In the genomic region with DNA sequence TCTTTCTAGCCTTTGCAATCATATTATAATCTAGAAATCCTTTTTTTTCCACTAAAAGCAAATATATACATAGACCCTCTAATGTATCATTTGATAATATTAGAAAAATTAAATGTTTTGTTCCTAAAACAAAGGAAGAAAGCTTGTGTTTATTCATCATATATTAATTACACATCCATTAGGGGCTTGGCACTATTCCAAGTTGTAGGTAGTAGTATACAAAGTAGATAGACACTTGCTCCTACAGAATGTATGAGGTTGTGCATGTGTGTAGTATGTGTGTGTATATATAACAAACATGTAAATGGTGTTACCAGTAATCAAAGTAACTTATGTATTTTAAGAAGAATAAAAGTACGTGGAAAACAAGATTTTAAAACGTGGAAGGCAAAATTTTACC, we compare ENCODE assay signal across 27 cellular contexts.
"Had no signal": no experiment of that assay in that cellular context is flagged by ENCODE, and none has a peak within 500 bp of the region (broad histone marks: within the 10 kb centered on the region; RNA-seq: fewer than 3 reads in every experiment).

No MANE protein-coding gene starts in this region.

- H3K4me3 ChIP-seq: dorsolateral prefrontal cortex, gastrocnemius medialis, lower lobe of right lung, prostate gland, right atrium auricular region, smooth muscle cell, suprapubic skin, transverse colon, upper lobe of right lung, uterus had no signal

- H3K27ac Mint-ChIP-seq: nephron progenitor cell; stimulated activated naive CD8-positive, alpha-beta T cell treated with anti-CD3 and anti-CD28 coated beads, Interleukin-15, amount 100 ng/mL, for 72 hours had no signal

- H3K4me3 Mint-ChIP-seq: naive thymus-derived CD8-positive, alpha-beta T cell; nephron progenitor cell; stimulated activated naive CD8-positive, alpha-beta T cell treated with anti-CD3 and anti-CD28 coated beads, Interleukin-15, amount 100 ng/mL, for 72 hours had no signal

- H3K9me3 Mint-ChIP-seq: naive thymus-derived CD8-positive, alpha-beta T cell; nephron progenitor cell; stimulated activated naive CD8-positive, alpha-beta T cell treated with anti-CD3 and anti-CD28 coated beads, Interleukin-15, amount 100 ng/mL, for 72 hours had no signal

- H3K4me2 ChIP-seq: smooth muscle cell had no signal

- H3K27me3 ChIP-seq: dorsolateral prefrontal cortex, gastrocnemius medialis, right atrium auricular region, suprapubic skin, transverse colon, upper lobe of right lung, uterus had no signal

- DNase-seq: dorsolateral prefrontal cortex; effector CD4-positive, alpha-beta T cell; foreskin fibroblast; gastrocnemius medialis; head of caudate nucleus; left ventricle myocardium superior; lower lobe of right lung; naive thymus-derived CD8-positive, alpha-beta T cell; nephron progenitor cell; nucleus accumbens; stimulated activated CD4-positive, alpha-beta T cell treated with anti-CD3 and anti-CD28 coated beads, Interleukin-12 subunit alpha, Interleukin-12 subunit beta, amount 100 ng/mL, for 4 hours; stimulated activated CD4-positive, alpha-beta T cell treated with anti-CD3 and anti-CD28 coated beads, Interleukin-1b, Interleukin-23, amount 100 ng/mL, for 48 hours; stimulated activated CD4-positive, alpha-beta T cell treated with anti-CD3 and anti-CD28 coated beads, Interleukin-4, amount 100 ng/mL, for 1 hour; stimulated activated CD8-positive, alpha-beta memory T cell treated with anti-CD3 and anti-CD28 coated beads, Interleukin-4, amount 100 ng/mL, for 48 hours; stimulated activated naive CD4-positive, alpha-beta T cell; stimulated activated naive CD8-positive, alpha-beta T cell treated with anti-CD3 and anti-CD28 coated beads, Interleukin-15, amount 100 ng/mL, for 72 hours; transverse colon; upper lobe of right lung; uterus had no signal

- H3K27me3 Mint-ChIP-seq: naive thymus-derived CD8-positive, alpha-beta T cell; stimulated activated naive CD8-positive, alpha-beta T cell treated with anti-CD3 and anti-CD28 coated beads, Interleukin-15, amount 100 ng/mL, for 72 hours had no signal

- H3K27ac ChIP-seq: dorsolateral prefrontal cortex, epithelial cell of prostate, gastrocnemius medialis, lower lobe of right lung, prostate gland, right atrium auricular region, suprapubic skin, transverse colon, upper lobe of right lung, uterus had no signal

- ATAC-seq: esophagus mucosa; gastrocnemius medialis; left ventricle myocardium superior; lower lobe of right lung; naive thymus-derived CD8-positive, alpha-beta T cell; sciatic nerve; stimulated activated naive CD8-positive, alpha-beta T cell treated with anti-CD3 and anti-CD28 coated beads, Interleukin-15, amount 100 ng/mL, for 72 hours; upper lobe of right lung had no signal

- H3K36me3 ChIP-seq: prostate gland, uterus had no signal

- H3K4me1 ChIP-seq: gastrocnemius medialis, lower lobe of right lung, prostate gland, right atrium auricular region, suprapubic skin, transverse colon, upper lobe of right lung, uterus had no signal

- H3K9me3 ChIP-seq: gastrocnemius medialis, lower lobe of right lung, prostate gland, right atrium auricular region, suprapubic skin, transverse colon, upper lobe of right lung, uterus had no signal

- FAIRE-seq: keratinocyte had no signal

- H3K4me1 Mint-ChIP-seq: nephron progenitor cell; stimulated activated naive CD8-positive, alpha-beta T cell treated with anti-CD3 and anti-CD28 coated beads, Interleukin-15, amount 100 ng/mL, for 72 hours had no signal
